ENCODE assay signal across 13 cellular contexts in the genomic region with DNA sequence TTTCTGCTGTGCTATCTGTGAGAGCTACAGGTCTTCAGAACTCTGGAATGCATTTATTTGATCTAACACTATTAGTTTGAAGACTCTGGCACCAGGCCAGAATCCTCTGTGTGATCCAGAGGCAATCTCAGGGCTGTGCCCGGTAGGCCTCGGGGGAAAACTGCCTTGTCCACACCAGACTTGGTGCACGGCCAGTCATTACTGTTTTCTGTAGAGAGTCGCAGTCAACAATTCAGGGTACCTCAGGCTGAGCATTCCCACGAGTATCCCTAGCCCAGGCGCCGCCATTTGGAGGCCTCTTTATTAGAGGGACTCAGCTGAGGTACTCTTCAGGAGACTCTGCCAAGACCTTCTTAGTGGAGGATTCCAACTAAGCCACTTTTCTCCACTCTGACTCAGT.
A peak's percentile ranks its signal among the peaks of the same experiment; 100 is the strongest.
DNase-seq lines count a peak whose midpoint lies in the region; ATAC-seq and TF ChIP-seq lines count a peak whose summit lies in the region.
"Had no signal": no experiment of that assay in that cellular context is flagged by ENCODE, and none has a peak within 500 bp of the region (broad histone marks: within the 10 kb centered on the region; RNA-seq: fewer than 3 reads in every experiment).

No MANE protein-coding gene starts in this region.

- ATAC-seq in psoas muscle: no peak
- ATAC-seq in activated T-cell treated with anti-CD3 and anti-CD28 coated beads, Interleukin-2, amount 50 U/mL, for 4 hours: no peak
- no peak for ATAC-seq in HG03175 (IDR thresholded peaks at IDR 0.05; ENCODE audit: unreplicated experiment)

- H3K9me3 ChIP-seq in HEK293 (ENCODE audit: control insufficient read depth, insufficient read depth, low read depth, low read length): no peaks in the 10 kb centered on the region
- H3K9me3 ChIP-seq in psoas muscle: no peaks in the 10 kb centered on the region

- POLR2A ChIA-PET in HEK293 (lab: Yijun Ruan, JAX): no interaction called here

- no peaks in the 10 kb centered on the region for H3K36me3 Mint-ChIP-seq in chondrocyte (ENCODE audit: low read depth)
- H3K36me3 Mint-ChIP-seq in activated T-cell treated with anti-CD3 and anti-CD28 coated beads, Interleukin-2, amount 50 U/mL, for 4 hours (ENCODE audit: insufficient read depth): no peaks in the 10 kb centered on the region
- H3K36me3 Mint-ChIP-seq: CD4-positive, CD25-positive, alpha-beta regulatory T cell had no signal

- H3K4me3 ChIP-seq in HEK293 (ENCODE audit: low read depth, low read length) (no peak overlapping the region), psoas muscle (no peak overlapping the region)

- 28 to 52% (median 45%) methylated on average over 7 of the region's 7 CpGs for WGBS in psoas muscle, 3 donors

- H3K4me1 ChIP-seq in HEK293 (ENCODE audit: control insufficient read depth, insufficient read depth, low read length) (no peaks in the 10 kb centered on the region; the same call in 1 of the 2 replicates), psoas muscle (no peaks in the 10 kb centered on the region)

- no peaks in the 10 kb centered on the region for H3K27me3 ChIP-seq in psoas muscle (ENCODE audit: insufficient read depth in 3 of 3, low read length in 2 of 3)

- intact Hi-C loops in psoas muscle (cut with DNase I): no loop called here

- peaks cover 8% of the 10 kb centered on the region for H3K9me3 Mint-ChIP-seq in chondrocyte (ENCODE audit: low read depth)
- H3K9me3 Mint-ChIP-seq in activated T-cell treated with anti-CD3 and anti-CD28 coated beads, Interleukin-2, amount 50 U/mL, for 4 hours: peaks cover 5% of the 10 kb centered on the region

- DNase-seq in COLO668 (lab: John Stamatoyannopoulos, UW; ENCODE audit: unreplicated experiment) (peak; percentile 89), SHP77 (lab: John Stamatoyannopoulos, UW) (peak; percentile 50 to 59), iPS-NIHi11 (ENCODE audit: low spot score) (peak; percentile 10), psoas muscle (no peak), chondrocyte (ENCODE audit: low spot score) (no peak)
- DNase-seq in activated T-cell treated with anti-CD3 and anti-CD28 coated beads, Interleukin-2, amount 50 U/mL, for 4 hours: no peak
- DNase-seq: activated T-cell treated with anti-CD3 and anti-CD28 coated beads, Interleukin-2, amount 50 U/mL, for 24 hours; aorta; CD4-positive, CD25-positive, alpha-beta regulatory T cell; RPMI8226; stimulated activated naive CD4-positive, alpha-beta T cell treated with Interleukin-2 at 50 U/mL for 16 hours had no signal

- no peaks in the 10 kb centered on the region for H3K36me3 ChIP-seq in HEK293 (ENCODE audit: control insufficient read depth in 2 of 2, insufficient read depth in 1 of 2, low read length in 2 of 2)
- H3K36me3 ChIP-seq in psoas muscle (ENCODE audit: insufficient read depth in 1 of 2, low read depth in 1 of 2): no peaks in the 10 kb centered on the region

- H3K4me3 Mint-ChIP-seq in chondrocyte (ENCODE audit: unreplicated experiment): no peak overlapping the region
- no peak overlapping the region for H3K4me3 Mint-ChIP-seq in activated T-cell treated with anti-CD3 and anti-CD28 coated beads, Interleukin-2, amount 50 U/mL, for 4 hours
- H3K4me3 Mint-ChIP-seq: activated T-cell treated with anti-CD3 and anti-CD28 coated beads, Interleukin-2, amount 50 U/mL, for 24 hours; CD4-positive, CD25-positive, alpha-beta regulatory T cell had no signal

- H3K27ac ChIP-seq in HEK293 (ENCODE audit: extremely low read depth, low read depth, low read length) (peak overlapping the region; percentile 24; the same call in 1 of the 2 replicates), psoas muscle (no peak overlapping the region)

- H3K27ac Mint-ChIP-seq in chondrocyte (ENCODE audit: unreplicated experiment): no peak overlapping the region
- H3K27ac Mint-ChIP-seq: activated T-cell treated with anti-CD3 and anti-CD28 coated beads, Interleukin-2, amount 50 U/mL, for 24 hours; CD4-positive, CD25-positive, alpha-beta regulatory T cell had no signal

- no peaks in the 10 kb centered on the region for H3K27me3 Mint-ChIP-seq in chondrocyte (ENCODE audit: low read depth)
- no peaks in the 10 kb centered on the region for H3K27me3 Mint-ChIP-seq in activated T-cell treated with anti-CD3 and anti-CD28 coated beads, Interleukin-2, amount 50 U/mL, for 4 hours (ENCODE audit: low read depth)
- H3K27me3 Mint-ChIP-seq: activated T-cell treated with anti-CD3 and anti-CD28 coated beads, Interleukin-2, amount 50 U/mL, for 24 hours; CD4-positive, CD25-positive, alpha-beta regulatory T cell had no signal

- TF ChIP-seq CTCF in HEK293 (tag by site-specific recombination; IDR thresholded peaks at IDR 0.05): no peak
- TF ChIP-seq CTCF in psoas muscle (IDR thresholded peaks at IDR 0.05): no peak
- TF ChIP-seq CTCF in chondrocyte (IDR thresholded peaks at IDR 0.05): no peak

- H3K4me1 Mint-ChIP-seq in chondrocyte (ENCODE audit: low read depth): peaks cover 6% of the 10 kb centered on the region
- no peaks in the 10 kb centered on the region for H3K4me1 Mint-ChIP-seq in activated T-cell treated with anti-CD3 and anti-CD28 coated beads, Interleukin-2, amount 50 U/mL, for 4 hours (ENCODE audit: low read depth)
- H3K4me1 Mint-ChIP-seq: CD4-positive, CD25-positive, alpha-beta regulatory T cell had no signal

- CTCF ChIA-PET in HEK293 (lab: Yijun Ruan, JAX): no interaction called here

TF ChIP-seq in HEK293, 187 proteins besides CTCF, POLR2A, EP300 and RAD21:
- TF ChIP-seq ZNF549 (tag by site-specific recombination; IDR thresholded peaks at IDR 0.05) (0 out of 2 replicates have a peak, but pooled peaks have one; percentile 37), ZNF660 (tag by site-specific recombination; IDR thresholded peaks at IDR 0.05) (peak; percentile 76; the same call in 1 of the 2 replicates), MYNN (tag by site-specific recombination; IDR thresholded peaks at IDR 0.05; ENCODE audit: borderline replicate concordance) (no peak), ZFHX2 (tag by site-specific recombination; conservative IDR thresholded peaks at IDR 0.05) (no peak), ZNF600 (tag by site-specific recombination; IDR thresholded peaks at IDR 0.05) (no peak), ZBTB48 (tag by site-specific recombination; IDR thresholded peaks at IDR 0.05) (peak; percentile 77), BCL11A (tag by site-specific recombination; IDR thresholded peaks at IDR 0.05; ENCODE audit: low read depth) (no peak)
- TF ChIP-seq, protein P1, sequence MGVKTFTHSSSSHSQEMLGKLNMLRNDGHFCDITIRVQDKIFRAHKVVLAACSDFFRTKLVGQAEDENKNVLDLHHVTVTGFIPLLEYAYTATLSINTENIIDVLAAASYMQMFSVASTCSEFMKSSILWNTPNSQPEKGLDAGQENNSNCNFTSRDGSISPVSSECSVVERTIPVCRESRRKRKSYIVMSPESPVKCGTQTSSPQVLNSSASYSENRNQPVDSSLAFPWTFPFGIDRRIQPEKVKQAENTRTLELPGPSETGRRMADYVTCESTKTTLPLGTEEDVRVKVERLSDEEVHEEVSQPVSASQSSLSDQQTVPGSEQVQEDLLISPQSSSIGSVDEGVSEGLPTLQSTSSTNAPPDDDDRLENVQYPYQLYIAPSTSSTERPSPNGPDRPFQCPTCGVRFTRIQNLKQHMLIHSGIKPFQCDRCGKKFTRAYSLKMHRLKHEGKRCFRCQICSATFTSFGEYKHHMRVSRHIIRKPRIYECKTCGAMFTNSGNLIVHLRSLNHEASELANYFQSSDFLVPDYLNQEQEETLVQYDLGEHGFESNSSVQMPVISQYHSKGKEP (tag by site-specific recombination; IDR thresholded peaks at IDR 0.05): 0 out of 2 replicates have a peak, but pooled peaks have one; percentile 28
- TF ChIP-seq, protein P2, sequence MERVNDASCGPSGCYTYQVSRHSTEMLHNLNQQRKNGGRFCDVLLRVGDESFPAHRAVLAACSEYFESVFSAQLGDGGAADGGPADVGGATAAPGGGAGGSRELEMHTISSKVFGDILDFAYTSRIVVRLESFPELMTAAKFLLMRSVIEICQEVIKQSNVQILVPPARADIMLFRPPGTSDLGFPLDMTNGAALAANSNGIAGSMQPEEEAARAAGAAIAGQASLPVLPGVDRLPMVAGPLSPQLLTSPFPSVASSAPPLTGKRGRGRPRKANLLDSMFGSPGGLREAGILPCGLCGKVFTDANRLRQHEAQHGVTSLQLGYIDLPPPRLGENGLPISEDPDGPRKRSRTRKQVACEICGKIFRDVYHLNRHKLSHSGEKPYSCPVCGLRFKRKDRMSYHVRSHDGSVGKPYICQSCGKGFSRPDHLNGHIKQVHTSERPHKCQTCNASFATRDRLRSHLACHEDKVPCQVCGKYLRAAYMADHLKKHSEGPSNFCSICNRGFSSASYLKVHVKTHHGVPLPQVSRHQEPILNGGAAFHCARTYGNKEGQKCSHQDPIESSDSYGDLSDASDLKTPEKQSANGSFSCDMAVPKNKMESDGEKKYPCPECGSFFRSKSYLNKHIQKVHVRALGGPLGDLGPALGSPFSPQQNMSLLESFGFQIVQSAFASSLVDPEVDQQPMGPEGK (tag by site-specific recombination; IDR thresholded peaks at IDR 0.05): no peak

Comparison
In these comparisons a context has a peak if more than half of its experiments do, and no peak if none do; other contexts are left out.
1. DNase-seq: peak in COLO668 (single experiment), SHP77 (2 of 2) and iPS-NIHi11 (single experiment); none in psoas muscle (0 of 2), chondrocyte (single experiment) and activated T-cell treated with anti-CD3 and anti-CD28 coated beads, Interleukin-2, amount 50 U/mL, for 4 hours (single experiment).